ENCODE assay signal across 1 cellular context in the genomic region with DNA sequence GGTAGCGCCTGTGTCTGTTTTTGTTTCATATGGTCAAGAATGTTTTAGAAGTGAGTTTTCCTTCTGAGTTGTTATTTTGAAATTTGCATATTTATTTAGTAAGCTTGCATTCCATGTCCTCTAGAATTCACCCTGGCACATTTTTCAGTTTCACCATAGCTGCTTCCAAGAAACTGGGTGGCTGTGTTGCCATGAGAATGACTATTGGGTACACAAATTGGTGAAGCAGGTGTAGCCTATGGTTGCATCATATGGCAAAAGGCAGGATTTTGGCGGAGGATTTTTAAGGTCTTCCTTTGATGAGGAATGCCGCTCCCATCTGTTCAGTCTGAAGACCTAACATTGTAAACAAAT.
TF ChIP-seq lines count a peak whose summit lies in the region.

No MANE protein-coding gene starts in this region.

TF ChIP-seq in HepG2, 621 proteins besides CTCF, POLR2A, EP300 and RAD21 (continued from another document):
- TF ChIP-seq, protein P1, sequence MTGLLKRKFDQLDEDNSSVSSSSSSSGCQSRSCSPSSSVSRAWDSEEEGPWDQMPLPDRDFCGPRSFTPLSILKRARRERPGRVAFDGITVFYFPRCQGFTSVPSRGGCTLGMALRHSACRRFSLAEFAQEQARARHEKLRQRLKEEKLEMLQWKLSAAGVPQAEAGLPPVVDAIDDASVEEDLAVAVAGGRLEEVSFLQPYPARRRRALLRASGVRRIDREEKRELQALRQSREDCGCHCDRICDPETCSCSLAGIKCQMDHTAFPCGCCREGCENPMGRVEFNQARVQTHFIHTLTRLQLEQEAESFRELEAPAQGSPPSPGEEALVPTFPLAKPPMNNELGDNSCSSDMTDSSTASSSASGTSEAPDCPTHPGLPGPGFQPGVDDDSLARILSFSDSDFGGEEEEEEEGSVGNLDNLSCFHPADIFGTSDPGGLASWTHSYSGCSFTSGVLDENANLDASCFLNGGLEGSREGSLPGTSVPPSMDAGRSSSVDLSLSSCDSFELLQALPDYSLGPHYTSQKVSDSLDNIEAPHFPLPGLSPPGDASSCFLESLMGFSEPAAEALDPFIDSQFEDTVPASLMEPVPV (CRISPR knock-in tag; IDR thresholded peaks at IDR 0.05): 0 out of 2 replicates have a peak, but pooled peaks have one; percentile 30
- TF ChIP-seq ZNF546 (CRISPR knock-in tag; conservative IDR thresholded peaks at IDR 0.05) (no peak), HOXD1 (CRISPR knock-in tag; IDR thresholded peaks at IDR 0.05) (no peak), SNRNP70 (IDR thresholded peaks at IDR 0.05; ENCODE audit: low read depth, low read length) (no peak), ZSCAN29 (CRISPR knock-in tag; conservative IDR thresholded peaks at IDR 0.05) (0 out of 2 replicates have a peak, but pooled peaks have one; percentile 31)
- TF ChIP-seq, protein P2, sequence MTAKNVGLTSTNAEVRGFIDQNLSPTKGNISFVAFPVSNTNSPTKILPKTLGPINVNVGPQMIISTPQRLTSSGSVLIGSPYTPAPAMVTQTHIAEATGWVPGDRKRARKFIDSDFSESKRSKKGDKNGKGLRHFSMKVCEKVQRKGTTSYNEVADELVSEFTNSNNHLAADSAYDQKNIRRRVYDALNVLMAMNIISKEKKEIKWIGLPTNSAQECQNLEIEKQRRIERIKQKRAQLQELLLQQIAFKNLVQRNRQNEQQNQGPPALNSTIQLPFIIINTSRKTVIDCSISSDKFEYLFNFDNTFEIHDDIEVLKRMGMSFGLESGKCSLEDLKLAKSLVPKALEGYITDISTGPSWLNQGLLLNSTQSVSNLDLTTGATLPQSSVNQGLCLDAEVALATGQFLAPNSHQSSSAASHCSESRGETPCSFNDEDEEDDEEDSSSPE (CRISPR knock-in tag; IDR thresholded peaks at IDR 0.05): 0 out of 2 replicates have a peak, but pooled peaks have one; percentile 13
